In the genomic region with DNA sequence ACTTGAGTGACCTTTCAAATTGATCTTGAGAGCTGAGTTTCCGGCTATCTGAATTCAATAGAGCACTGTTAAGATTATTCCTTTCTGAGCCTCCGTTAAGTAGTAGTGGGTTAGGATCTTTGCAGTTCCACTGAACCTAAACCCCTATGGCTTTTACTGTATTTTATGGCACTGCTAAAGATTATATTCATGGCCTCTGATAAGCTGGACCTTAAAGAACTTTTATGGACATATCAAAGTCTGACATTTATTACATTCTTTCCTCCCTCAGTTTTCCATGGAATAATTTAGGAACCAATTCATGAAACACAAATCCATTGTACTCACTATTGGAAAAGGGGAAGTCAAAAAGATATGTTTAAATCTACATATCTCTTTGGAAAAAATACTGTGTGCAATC, we compare ENCODE assay signal across 29 cellular contexts.
"Had no signal": no experiment of that assay in that cellular context is flagged by ENCODE, and none has a peak within 500 bp of the region (broad histone marks: within the 10 kb centered on the region; RNA-seq: fewer than 3 reads in every experiment).

No MANE protein-coding gene starts in this region.

- H3K4me1 ChIP-seq: esophagus muscularis mucosa, foreskin keratinocyte, gastrocnemius medialis, heart left ventricle had no signal

- H3K9me3 ChIP-seq: esophagus muscularis mucosa, gastrocnemius medialis, heart left ventricle had no signal

- H3K27ac ChIP-seq: brain microvascular endothelial cell, esophagus muscularis mucosa, foreskin keratinocyte, gastrocnemius medialis, heart left ventricle, VCaP had no signal

- H3K27me3 ChIP-seq: brain microvascular endothelial cell, esophagus muscularis mucosa, foreskin keratinocyte, gastrocnemius medialis, heart left ventricle had no signal

- H3K36me3 ChIP-seq: brain microvascular endothelial cell, esophagus muscularis mucosa, gastrocnemius medialis, heart left ventricle had no signal

- ATAC-seq: activated T-cell treated with anti-CD3 and anti-CD28 coated beads, Interleukin-2, amount 50 U/mL, for 4 hours; activated T-helper 17 cell treated with anti-CD3 and anti-CD28 coated beads, Interleukin-2, amount 50 U/mL, for 72 hours; effector memory CD8-positive, alpha-beta T cell; foreskin keratinocyte; gastrocnemius medialis; heart left ventricle; WTC11 had no signal

- DNase-seq: activated CD4-positive, alpha-beta memory T cell treated with anti-CD3 and anti-CD28 coated beads, Interleukin-2, amount 10 ng/mL, durations not matched to agents 7 days and 5 days; activated CD4-positive, alpha-beta T cell treated with anti-CD3 and anti-CD28 coated beads for 1 hour; activated CD4-positive, alpha-beta T cell treated with anti-CD3 and anti-CD28 coated beads for 4 hours; activated CD4-positive, alpha-beta T cell treated with anti-CD3 and anti-CD28 coated beads, Interleukin-2, amount 10 ng/mL, durations not matched to agents 7 days and 5 days; activated CD4-positive, alpha-beta T cell treated with anti-CD3 and anti-CD28 coated beads, Interleukin-2, amount 50 U/mL, for 4 hours; activated CD8-positive, alpha-beta memory T cell treated with anti-CD3 and anti-CD28 coated beads, Interleukin-2, amount 50 U/mL, for 48 hours; activated effector memory CD4-positive, alpha-beta T cell treated with Interleukin-2 at 50 U/mL for 16 hours; activated gamma-delta T cell treated with Interleukin-2 at 50 U/mL for 16 hours; activated naive CD4-positive, alpha-beta T cell treated with anti-CD3 and anti-CD28 coated beads, Interleukin-2, amount 50 U/mL, for 16 hours; activated naive CD4-positive, alpha-beta T cell treated with Interleukin-2 at 50 U/mL for 16 hours; activated T-cell treated with anti-CD3 and anti-CD28 coated beads for 4 hours; activated T-cell treated with anti-CD3 and anti-CD28 coated beads, Interleukin-2, amount 50 U/mL, for 4 hours; amniotic stem cell; anterior cingulate cortex; brain microvascular endothelial cell; cortex of kidney; dermis blood vessel endothelial cell; effector CD4-positive, alpha-beta T cell; effector memory CD8-positive, alpha-beta T cell; erythroblast; foreskin keratinocyte; gastrocnemius medialis; glutamatergic neuron; heart left ventricle; T-helper 2 cell had no signal

- H3K4me3 ChIP-seq: esophagus muscularis mucosa, gastrocnemius medialis, heart left ventricle had no signal
